ENCODE assay signal across 11 cellular contexts in the genomic region with DNA sequence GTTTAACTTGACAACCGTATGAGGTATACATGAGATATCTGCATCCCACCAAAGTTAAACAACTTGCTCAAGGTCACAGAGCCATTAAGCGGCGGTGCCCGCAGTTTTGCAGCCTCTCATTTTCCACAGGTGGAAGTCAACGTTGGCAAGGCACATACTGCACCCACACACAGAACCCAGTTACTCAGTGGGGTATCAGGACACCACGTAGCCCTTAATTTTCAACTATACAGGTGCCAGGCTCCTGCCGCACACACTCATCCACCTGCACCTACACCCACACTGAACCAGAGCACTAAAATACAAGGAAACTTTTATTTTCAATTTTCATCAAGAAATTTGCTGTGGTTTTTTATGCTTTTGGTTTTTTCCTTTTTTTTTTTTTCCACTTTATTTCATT. TPM values are rescaled to one million over a fixed set of nuclear protein-coding genes. Genes with fewer than 3 reads are reported as not detected.
DNase-seq lines count a peak whose midpoint lies in the region; ATAC-seq and TF ChIP-seq lines count a peak whose summit lies in the region.
"Had no signal": no experiment of that assay in that cellular context is flagged by ENCODE, and none has a peak within 500 bp of the region (broad histone marks: within the 10 kb centered on the region; RNA-seq: fewer than 3 reads in every experiment).

No MANE protein-coding gene starts in this region.

- H3K4me3 ChIP-seq in H7 (ENCODE audit: insufficient read depth, low read depth, low read length): no peak overlapping the region
- H3K4me3 ChIP-seq in gastroesophageal sphincter: no peak overlapping the region
- H3K4me3 ChIP-seq: SJCRH30 had no signal

- intact Hi-C loops in CD4-positive, alpha-beta T cell (cut with DNase I, micrococcal nuclease): loop anchor here (2.0 to 5.0 kb wide), 3 partner anchors 33 to 118 kb away; a partner anchor contains a TSS

- no peak for ATAC-seq in CD4-positive, alpha-beta T cell (ENCODE audit: poor library complexity)
- ATAC-seq in GM18505 (IDR thresholded peaks at IDR 0.05; ENCODE audit: unreplicated experiment): no peak
- ATAC-seq in natural killer cell treated with Interleukin-12 subunit alpha and Interleukin-12 subunit beta and Interleukin-15 and Interleukin-18, amount 100 ng/mL, for 72 hours: no peak
- no peak for ATAC-seq in GM18870 (IDR thresholded peaks at IDR 0.05; ENCODE audit: unreplicated experiment)
- no peak for ATAC-seq in gastroesophageal sphincter
- ATAC-seq: sciatic nerve had no signal

- no peaks in the 10 kb centered on the region for H3K9me3 ChIP-seq in CD4-positive, alpha-beta T cell (ENCODE audit: control insufficient read depth, low read length)
- H3K9me3 ChIP-seq in gastroesophageal sphincter: no peaks in the 10 kb centered on the region
- H3K9me3 ChIP-seq: SJCRH30 had no signal

- no peak for TF ChIP-seq CTCF in CD4-positive, alpha-beta T cell (IDR thresholded peaks at IDR 0.05)
- TF ChIP-seq CTCF in gastroesophageal sphincter (IDR thresholded peaks at IDR 0.05): no peak

- H3K4me1 Mint-ChIP-seq in CD4-positive, alpha-beta T cell (ENCODE audit: low read depth): peaks cover 47% of the 10 kb centered on the region
- peaks cover 41% of the 10 kb centered on the region for H3K4me1 Mint-ChIP-seq in activated naive CD8-positive, alpha-beta T cell (ENCODE audit: low read depth)
- peaks cover 39 to 50% of the 10 kb centered on the region in 2 donors for H3K4me1 Mint-ChIP-seq in natural killer cell treated with Interleukin-12 subunit alpha and Interleukin-12 subunit beta and Interleukin-15 and Interleukin-18, amount 100 ng/mL, for 72 hours (ENCODE audit: low read depth in 2 of 2)

- peaks cover 0 to 29% (median 0%) of the 10 kb centered on the region in 3 donors for H3K4me1 ChIP-seq in gastroesophageal sphincter
- H3K4me1 ChIP-seq: SJCRH30 had no signal

- H3K36me3 Mint-ChIP-seq in CD4-positive, alpha-beta T cell (ENCODE audit: low read depth): peaks cover 76% of the 10 kb centered on the region
- H3K36me3 Mint-ChIP-seq in activated naive CD8-positive, alpha-beta T cell: peaks cover 12% of the 10 kb centered on the region
- H3K36me3 Mint-ChIP-seq in natural killer cell treated with Interleukin-12 subunit alpha and Interleukin-12 subunit beta and Interleukin-15 and Interleukin-18, amount 100 ng/mL, for 72 hours: peaks cover 44% of the 10 kb centered on the region

- no peak overlapping the region for H3K27ac ChIP-seq in CD4-positive, alpha-beta T cell (ENCODE audit: low read depth, low read length)
- H3K27ac ChIP-seq in gastroesophageal sphincter: peak overlapping the region in 2 of 4 donors; percentile 91 to 95
- H3K27ac ChIP-seq: SJCRH30 had no signal

- peak; percentile 12 for TF ChIP-seq POLR2A in GM18505 (IDR thresholded peaks at IDR 0.05; ENCODE audit: borderline replicate concordance, extremely low read depth, insufficient read depth, insufficient read length)
- no peak for TF ChIP-seq POLR2A in gastroesophageal sphincter (IDR thresholded peaks at IDR 0.05)

- no peak for TF ChIP-seq EP300 in gastroesophageal sphincter (IDR thresholded peaks at IDR 0.05)

- POLR2A ChIA-PET in CD4-positive, alpha-beta T cell (lab: Charles Lee): interaction anchor here (0.6 kb wide), 1 partner anchor 282 kb away, joined by 3 read pairs; a partner anchor contains a TSS

- H3K27me3 Mint-ChIP-seq in CD4-positive, alpha-beta T cell: no peaks in the 10 kb centered on the region
- H3K27me3 Mint-ChIP-seq in activated naive CD8-positive, alpha-beta T cell: no peaks in the 10 kb centered on the region
- no peaks in the 10 kb centered on the region for H3K27me3 Mint-ChIP-seq in natural killer cell treated with Interleukin-12 subunit alpha and Interleukin-12 subunit beta and Interleukin-15 and Interleukin-18, amount 100 ng/mL, for 72 hours

- WGBS in gastroesophageal sphincter (ENCODE audit: low coverage in 1 of 2), 2 donors: 67 to 77% methylated on average over 3 to 6 of the region's 7 CpGs

- peak overlapping the region; percentile 98 for H3K27ac Mint-ChIP-seq in CD4-positive, alpha-beta T cell
- H3K27ac Mint-ChIP-seq in activated naive CD8-positive, alpha-beta T cell: no peak overlapping the region
- peak overlapping the region; percentile 8 to 67 for H3K27ac Mint-ChIP-seq in natural killer cell treated with Interleukin-12 subunit alpha and Interleukin-12 subunit beta and Interleukin-15 and Interleukin-18, amount 100 ng/mL, for 72 hours

- H3K36me3 ChIP-seq in H7 (replicated peaks; ENCODE audit: control insufficient read depth, insufficient read depth, low read length): peaks cover 44% of the 10 kb centered on the region
- H3K36me3 ChIP-seq in gastroesophageal sphincter: peaks cover 0 to 76% of the 10 kb centered on the region in 2 donors

- H3K9me3 Mint-ChIP-seq in CD4-positive, alpha-beta T cell: no peaks in the 10 kb centered on the region
- no peaks in the 10 kb centered on the region for H3K9me3 Mint-ChIP-seq in activated naive CD8-positive, alpha-beta T cell (ENCODE audit: low read depth)
- no peaks in the 10 kb centered on the region for H3K9me3 Mint-ChIP-seq in natural killer cell treated with Interleukin-12 subunit alpha and Interleukin-12 subunit beta and Interleukin-15 and Interleukin-18, amount 100 ng/mL, for 72 hours

- no peak for DNase-seq in CD4-positive, alpha-beta T cell
- no peak for DNase-seq in natural killer cell treated with Interleukin-12 subunit alpha and Interleukin-12 subunit beta and Interleukin-15 and Interleukin-18, amount 100 ng/mL, for 72 hours (ENCODE audit: low spot score)
- DNase-seq in H7 (no peak), occipital lobe (lab: John Stamatoyannopoulos, UW) (no peak)
- DNase-seq: central memory CD4-positive, alpha-beta T cell had no signal

- H3K4me3 Mint-ChIP-seq in CD4-positive, alpha-beta T cell: peak overlapping the region; percentile 100
- H3K4me3 Mint-ChIP-seq in activated naive CD8-positive, alpha-beta T cell: peak overlapping the region; percentile 64
- H3K4me3 Mint-ChIP-seq in natural killer cell treated with Interleukin-12 subunit alpha and Interleukin-12 subunit beta and Interleukin-15 and Interleukin-18, amount 100 ng/mL, for 72 hours: peak overlapping the region; percentile 53

- CTCF ChIA-PET in CD4-positive, alpha-beta T cell (lab: Charles Lee): interaction anchor here (0.7 to 1.8 kb wide), 7 partner anchors 12 to 303 kb away, joined by 3 to 6 read pairs (median 4); a partner anchor contains a TSS

- H3K27me3 ChIP-seq in CD4-positive, alpha-beta T cell (ENCODE audit: control insufficient read depth, insufficient read depth, low read length): no peaks in the 10 kb centered on the region
- H3K27me3 ChIP-seq in H7 (ENCODE audit: control insufficient read depth, insufficient read depth, low read length) (no peaks in the 10 kb centered on the region), gastroesophageal sphincter (no peaks in the 10 kb centered on the region)
- H3K27me3 ChIP-seq: SJCRH30 had no signal

RNA-seq across cellular contexts. Expression of a gene that starts 1.7 kb away (rescaled TPM):
- total RNA-seq in CD4-positive, alpha-beta T cell: 10 to 100 TPM; 75.3 to 76.8 TPM
- 100 to 1,000 TPM; 103 to 201 TPM for total RNA-seq in natural killer cell treated with Interleukin-12 subunit alpha and Interleukin-12 subunit beta and Interleukin-15 and Interleukin-18, amount 100 ng/mL, for 72 hours
- total RNA-seq in H7 (2014; rRNA removed; shearing (Covaris generic)): 64.2 and 68.8 TPM in 2 replicates
- 10.8 TPM for total RNA-seq in occipital lobe
- total RNA-seq in gastroesophageal sphincter: 10 to 100 TPM; 22.5 to 49.8 (median 26.8) TPM

RNA-seq across cellular contexts. Expression of a gene that starts 13.9 kb away (rescaled TPM):
- 10 to 100 TPM; 21.6 to 21.9 TPM for total RNA-seq in CD4-positive, alpha-beta T cell
- total RNA-seq in natural killer cell treated with Interleukin-12 subunit alpha and Interleukin-12 subunit beta and Interleukin-15 and Interleukin-18, amount 100 ng/mL, for 72 hours: 10 to 100 TPM; 28.0 to 30.5 TPM
- 15.1 and 18.2 TPM in 2 replicates for total RNA-seq in H7 (2014; rRNA removed; shearing (Covaris generic))
- total RNA-seq in occipital lobe: 4.4 TPM
- 10 to 100 TPM; 16.9 to 27.4 (median 22.1) TPM for total RNA-seq in gastroesophageal sphincter

RNA-seq across cellular contexts. Expression of a gene that starts 35.5 kb away (rescaled TPM):
- 100 to 1,000 TPM; 498 to 508 TPM for total RNA-seq in CD4-positive, alpha-beta T cell
- total RNA-seq in natural killer cell treated with Interleukin-12 subunit alpha and Interleukin-12 subunit beta and Interleukin-15 and Interleukin-18, amount 100 ng/mL, for 72 hours: 1,000 to 10,000 TPM; 4,687 to 5,410 TPM
- total RNA-seq in H7 (2014; rRNA removed; shearing (Covaris generic)): 6,920 and 8,270 TPM in 2 replicates
- total RNA-seq in occipital lobe: 1,311 TPM
- 1,000 to 10,000 TPM; 1,868 to 3,239 (median 2,463) TPM for total RNA-seq in gastroesophageal sphincter

RNA-seq across cellular contexts. Expression of a gene that starts 37.4 kb away (rescaled TPM):
- total RNA-seq in CD4-positive, alpha-beta T cell: 100 to 1,000 TPM; 288 to 292 TPM
- total RNA-seq in natural killer cell treated with Interleukin-12 subunit alpha and Interleukin-12 subunit beta and Interleukin-15 and Interleukin-18, amount 100 ng/mL, for 72 hours: 100 to 1,000 TPM; 239 to 352 TPM
- 236 and 245 TPM in 2 replicates for total RNA-seq in H7 (2014; rRNA removed; shearing (Covaris generic))
- total RNA-seq in occipital lobe (149 TPM), gastroesophageal sphincter (100 to 1,000 TPM; 133 to 266 (median 219) TPM)
